In genomic region chrX:16022580-16023170, GRCh38 we compare ENCODE assay signal across 16 cellular contexts.
DNase-seq lines count a peak whose midpoint lies in the region; ATAC-seq and TF ChIP-seq lines count a peak whose summit lies in the region.
"Had no signal": no experiment of that assay in that cellular context is flagged by ENCODE, and none has a peak within 500 bp of the region (broad histone marks: within the 10 kb centered on the region; RNA-seq: fewer than 3 reads in every experiment).

No MANE protein-coding gene starts in this region.

- H3K36me3 ChIP-seq in ACC112 (ENCODE audit: insufficient read depth, low read length) = no peaks in the 10 kb centered on the region
- no peaks in the 10 kb centered on the region for H3K36me3 ChIP-seq in GM23248 (ENCODE audit: low read depth)
- no peaks in the 10 kb centered on the region for H3K36me3 ChIP-seq in SK-N-SH (replicated peaks in 1 of 2; ENCODE audit: control insufficient read depth in 1 of 2, insufficient read depth in 2 of 2, low read length in 1 of 2)
- no peaks in the 10 kb centered on the region for H3K36me3 ChIP-seq in fibroblast of lung (ENCODE audit: control insufficient read depth, insufficient read depth, low read length)
- H3K36me3 ChIP-seq: transverse colon had no signal

- H2AFZ ChIP-seq in ACC112 (ENCODE audit: low read length, unreplicated experiment) (no peak overlapping the region), GM23248 (no peak overlapping the region), SK-N-SH (ENCODE audit: low read depth) (peak overlapping the region; percentile 61), fibroblast of lung (ENCODE audit: low read length) (no peak overlapping the region)

- DNase-seq in GM23248 (peak; percentile 55), SK-N-SH (no peak), fibroblast of lung (ENCODE audit: low read depth in 2 of 2) (peak; percentile 65 to 72), lower leg skin (ENCODE audit: low spot score in 2 of 2) (no peak)
- no peak for DNase-seq in central memory CD4-positive, alpha-beta T cell
- DNase-seq: activated CD8-positive, alpha-beta memory T cell treated with anti-CD3 and anti-CD28 coated beads, Interleukin-2, amount 50 U/mL, for 4 hours; KBM-7; NCI-H2029; posterior cingulate gyrus; stimulated activated CD8-positive, alpha-beta memory T cell treated with anti-CD3 and anti-CD28 coated beads, Interleukin-4, amount 100 ng/mL, for 48 hours; transverse colon had no signal

- POLR2A ChIA-PET in SK-N-SH (lab: Yijun Ruan, JAX) = no interaction called here

- H3K9me3 ChIP-seq in GM23248 (ENCODE audit: low read depth) = no peaks in the 10 kb centered on the region
- H3K9me3 ChIP-seq in SK-N-SH = no peaks in the 10 kb centered on the region
- no peaks in the 10 kb centered on the region for H3K9me3 ChIP-seq in fibroblast of lung (ENCODE audit: control insufficient read depth, insufficient read depth, low read depth, low read length)
- H3K9me3 ChIP-seq: transverse colon had no signal

- 0 out of 4 replicates have a peak, but pooled peaks of 1 of the 2 experiments have one; percentile 21 for TF ChIP-seq EP300 in SK-N-SH (IDR thresholded peaks at IDR 0.05; ENCODE audit: borderline replicate concordance in 1 of 2, low read depth in 1 of 2, low read length in 1 of 2)

- no peak for TF ChIP-seq RAD21 in SK-N-SH (IDR thresholded peaks at IDR 0.05; ENCODE audit: low read length)

- CTCF ChIA-PET in SK-N-SH (lab: Yijun Ruan, JAX) = no interaction called here

- in situ Hi-C loops in GM23248 (cut with MboI) = no loop called here

- ATAC-seq in HG03196 (IDR thresholded peaks at IDR 0.05; ENCODE audit: unreplicated experiment) (no peak), GM18868 (IDR thresholded peaks at IDR 0.05; ENCODE audit: unreplicated experiment) (no peak)
- ATAC-seq: activated CD4-positive, CD25-positive, alpha-beta regulatory T cell treated with anti-CD3 and anti-CD28 coated beads, Interleukin-2, amount 50 U/mL, for 24 hours had no signal

- intact Hi-C loops in lower leg skin (cut with DNase I; ENCODE audit: low total_unique reads) = no loop called here

- 20 to 28% methylated on average over 1 of the region's 1 CpG for WGBS in GM23248 (ENCODE audit: low coverage in 1 of 2, low lambda C conversion rate in 2 of 2, missing lambda C conversion rate in 2 of 2), 2 experiments
- WGBS in SK-N-SH (ENCODE audit: low lambda C conversion rate) = 0% methylated on average over 1 of the region's 1 CpG
- 63 to 71% methylated on average over 1 of the region's 1 CpG for WGBS in lower leg skin, 2 donors

- H3K4me2 ChIP-seq in GM23248 (ENCODE audit: unreplicated experiment) (no peak overlapping the region), SK-N-SH (no peak overlapping the region; the same call in 1 of the 2 replicates), fibroblast of lung (ENCODE audit: extremely low read depth, insufficient read depth, low read length) (no peak overlapping the region)

- H3K9me2 ChIP-seq in GM23248 (ENCODE audit: insufficient read depth) (no peaks in the 10 kb centered on the region), SK-N-SH (no peaks in the 10 kb centered on the region)

- TF ChIP-seq CTCF in SK-N-SH (IDR thresholded peaks at IDR 0.05) = no peak
- no peak for TF ChIP-seq CTCF in fibroblast of lung (conservative IDR thresholded peaks at IDR 0.05 in 1 of 2, IDR thresholded peaks at IDR 0.05 in 1 of 2; ENCODE audit: low read depth in 1 of 2, low read length in 2 of 2)
- no peak for TF ChIP-seq CTCF in lower leg skin (IDR thresholded peaks at IDR 0.05)

- no peak overlapping the region for H3K4me3 ChIP-seq in ACC112 (ENCODE audit: low read depth, low read length)
- H3K4me3 ChIP-seq in GM23248 = no peak overlapping the region
- H3K4me3 ChIP-seq in SK-N-SH (ENCODE audit: low read depth in 2 of 2, low read length in 1 of 2) = no peak overlapping the region
- no peak overlapping the region for H3K4me3 ChIP-seq in fibroblast of lung (replicated peaks in 1 of 4; ENCODE audit: control extremely low read depth in 1 of 4, insufficient read depth in 1 of 4, low read depth in 3 of 4, low read length in 4 of 4)
- no peak overlapping the region for H3K4me3 ChIP-seq in lower leg skin (ENCODE audit: low read depth, poor library complexity, severe bottlenecking)
- H3K4me3 ChIP-seq: GM12878, transverse colon had no signal

- TF ChIP-seq POLR2A in lower leg skin (IDR thresholded peaks at IDR 0.05) = no peak

- peaks cover 24% of the 10 kb centered on the region for H3K4me1 ChIP-seq in ACC112 (ENCODE audit: control insufficient read depth, insufficient read depth, low read length, unreplicated experiment)
- peaks cover 13% of the 10 kb centered on the region; the same call in 1 of the 2 replicates for H3K4me1 ChIP-seq in GM23248 (ENCODE audit: insufficient read depth)
- H3K4me1 ChIP-seq in SK-N-SH (ENCODE audit: control insufficient read depth in 1 of 2, insufficient read depth in 2 of 2, low read depth in 1 of 2, low read length in 1 of 2) = peaks cover 0 to 26% of the 10 kb centered on the region in 2 experiments; a peak in 3 of 4 replicates
- H3K4me1 ChIP-seq in fibroblast of lung (ENCODE audit: control insufficient read depth, extremely low read depth, insufficient read depth, low read length) = peaks cover 5% of the 10 kb centered on the region
- H3K4me1 ChIP-seq: transverse colon had no signal

- H3K9ac ChIP-seq in GM23248 (no peak overlapping the region), SK-N-SH (no peak overlapping the region), fibroblast of lung (ENCODE audit: insufficient read depth, low read length) (no peak overlapping the region)

- H3K27me3 ChIP-seq in ACC112 (ENCODE audit: insufficient read depth, low read length) (no peaks in the 10 kb centered on the region), GM23248 (replicated peaks; ENCODE audit: insufficient read depth) (no peaks in the 10 kb centered on the region), SK-N-SH (ENCODE audit: insufficient read depth) (no peaks in the 10 kb centered on the region), fibroblast of lung (ENCODE audit: control insufficient read depth, insufficient read depth, low read length) (no peaks in the 10 kb centered on the region)
- H3K27me3 ChIP-seq: transverse colon had no signal

- H4K20me1 ChIP-seq in GM23248 (ENCODE audit: insufficient read depth) = no peaks in the 10 kb centered on the region
- no peaks in the 10 kb centered on the region for H4K20me1 ChIP-seq in SK-N-SH (ENCODE audit: insufficient read depth)
- no peaks in the 10 kb centered on the region for H4K20me1 ChIP-seq in fibroblast of lung (ENCODE audit: control insufficient read depth, extremely low read depth, insufficient read depth, low read length)

- no peaks in the 10 kb centered on the region for H3K79me2 ChIP-seq in ACC112 (ENCODE audit: control insufficient read depth, insufficient read depth, low read length, unreplicated experiment)
- no peaks in the 10 kb centered on the region for H3K79me2 ChIP-seq in GM23248 (ENCODE audit: insufficient read depth)
- H3K79me2 ChIP-seq in SK-N-SH (ENCODE audit: insufficient read depth) = no peaks in the 10 kb centered on the region
- H3K79me2 ChIP-seq in fibroblast of lung (ENCODE audit: control insufficient read depth, insufficient read depth, low read length) = no peaks in the 10 kb centered on the region

- H3F3A ChIP-seq in GM23248 (ENCODE audit: insufficient read depth) (0 out of 2 replicates have a peak, but pooled peaks cover 21% of the 10 kb centered on the region), SK-N-SH (replicated peaks; ENCODE audit: insufficient read depth) (peaks cover 28% of the 10 kb centered on the region)

- H3K27ac ChIP-seq in ACC112 (ENCODE audit: low read depth, low read length) = peak overlapping the region; percentile 49; the same call in 1 of the 2 replicates
- H3K27ac ChIP-seq in GM23248 = no peak overlapping the region
- H3K27ac ChIP-seq in SK-N-SH (ENCODE audit: low read depth in 2 of 2, low read length in 1 of 2) = peak overlapping the region in 1 of 2 experiments; percentile 87; a peak in 2 of 4 replicates
- no peak overlapping the region for H3K27ac ChIP-seq in fibroblast of lung (ENCODE audit: insufficient read depth, low read length)
- H3K27ac ChIP-seq: transverse colon had no signal

TF ChIP-seq in SK-N-SH, 30 proteins besides CTCF, POLR2A, EP300 and RAD21:
- TF ChIP-seq FOSL2 (IDR thresholded peaks at IDR 0.05; ENCODE audit: borderline replicate concordance, low read depth) (peak; percentile 83), NFIC (IDR thresholded peaks at IDR 0.05; ENCODE audit: borderline replicate concordance) (peak; percentile 34; the same call in 1 of the 2 replicates), TCF12 (IDR thresholded peaks at IDR 0.05) (peak; percentile 17; the same call in 1 of the 2 replicates), GATA2 (CRISPR knock-in tag; IDR thresholded peaks at IDR 0.05) (no peak), EZH2phosphoT487 (IDR thresholded peaks at IDR 0.05; ENCODE audit: borderline replicate concordance, low read depth) (no peak), JUND (IDR thresholded peaks at IDR 0.05) (peak; percentile 64; the same call in 1 of the 2 replicates)

Comparison
In these comparisons a context has a peak if more than half of its experiments do, and no peak if none do; other contexts are left out.
1. DNase-seq: peak in GM23248 (single experiment) and fibroblast of lung (2 of 2); none in SK-N-SH (single experiment), lower leg skin (0 of 2) and central memory CD4-positive, alpha-beta T cell (single experiment).